Comparison of ENCODE assay signal across 19 cellular contexts in the genomic region with DNA sequence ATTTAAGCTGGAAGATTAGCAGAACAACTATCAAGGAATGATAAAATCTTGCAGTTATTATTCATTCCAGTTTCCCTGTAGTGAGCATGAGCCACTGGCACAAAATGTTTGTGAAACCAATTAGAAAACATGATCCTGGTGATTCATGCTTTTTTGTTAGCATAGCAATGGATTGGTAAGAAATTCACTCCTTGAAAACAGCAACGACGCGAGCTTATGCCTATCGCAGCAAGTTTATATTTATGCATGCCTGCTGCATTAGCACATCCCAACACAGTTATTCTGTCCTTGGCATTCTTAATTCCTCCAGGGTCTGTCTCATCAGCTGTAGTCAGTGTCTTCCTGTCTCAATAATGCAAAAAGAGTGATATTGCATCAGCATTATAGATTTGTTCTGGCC.
"Had no signal": no experiment of that assay in that cellular context is flagged by ENCODE, and none has a peak within 500 bp of the region (broad histone marks: within the 10 kb centered on the region; RNA-seq: fewer than 3 reads in every experiment).

No MANE protein-coding gene starts in this region.

- DNase-seq: activated CD4-positive, alpha-beta T cell treated with anti-CD3 and anti-CD28 coated beads, Interleukin-2, amount 50 U/mL, for 4 hours; activated gamma-delta T cell treated with Interleukin-2 at 50 U/mL for 16 hours; activated naive CD8-positive, alpha-beta T cell treated with anti-CD3 and anti-CD28 coated beads for 36 hours; activated T-cell treated with anti-CD3 and anti-CD28 coated beads, Interleukin-2, amount 50 U/mL, for 4 hours; central memory CD4-positive, alpha-beta T cell; cortex of kidney; effector memory CD4-positive, alpha-beta T cell; glutamatergic neuron; immature natural killer cell; left colon; naive thymus-derived CD8-positive, alpha-beta T cell; sigmoid colon; stimulated activated CD4-positive, alpha-beta T cell treated with anti-CD3 and anti-CD28 coated beads, Interleukin-4, amount 100 ng/mL, for 24 hours; stimulated activated naive CD8-positive, alpha-beta T cell treated with anti-CD3 and anti-CD28 coated beads, Interleukin-15, amount 100 ng/mL, for 72 hours had no signal

- H3K27ac ChIP-seq: ascending aorta, epithelial cell of prostate, sigmoid colon, thoracic aorta had no signal

- H3K36me3 ChIP-seq: ascending aorta, sigmoid colon, thoracic aorta had no signal

- ATAC-seq: activated CD4-positive, CD25-positive, alpha-beta regulatory T cell treated with anti-CD3 and anti-CD28 coated beads, Interleukin-2, amount 50 U/mL, for 24 hours; activated T-cell treated with anti-CD3 and anti-CD28 coated beads, Interleukin-2, amount 50 U/mL, for 4 hours; left colon; naive thymus-derived CD8-positive, alpha-beta T cell; stimulated activated naive CD8-positive, alpha-beta T cell treated with anti-CD3 and anti-CD28 coated beads, Interleukin-15, amount 100 ng/mL, for 72 hours had no signal

- H3K9me3 ChIP-seq: ascending aorta, sigmoid colon, thoracic aorta had no signal

- H3K4me1 ChIP-seq: ascending aorta, sigmoid colon had no signal

- H3K27me3 ChIP-seq: ascending aorta, sigmoid colon had no signal

- H3K4me3 ChIP-seq: ascending aorta, lung, sigmoid colon, thoracic aorta had no signal
